Comparison of ENCODE assay signal across 13 cellular contexts in genomic region chr1:2393471-2393877, GRCh38.
DNase-seq lines count a peak whose midpoint lies in the region; ATAC-seq and TF ChIP-seq lines count a peak whose summit lies in the region.
"Had no signal": no experiment of that assay in that cellular context is flagged by ENCODE, and none has a peak within 500 bp of the region (broad histone marks: within the 10 kb centered on the region; RNA-seq: fewer than 3 reads in every experiment).

No MANE protein-coding gene starts in this region.

- peak overlapping the region; percentile 3 to 97 for H3K4me3 ChIP-seq in foreskin fibroblast (ENCODE audit: low read depth in 1 of 2, low read length in 2 of 2)

- H3K27me3 Mint-ChIP-seq in activated naive CD4-positive, alpha-beta T cell treated with anti-CD3 and anti-CD28 coated beads, Interleukin-2, amount 10 ng/mL, durations not matched to agents 7 days and 5 days: no peaks in the 10 kb centered on the region
- H3K27me3 Mint-ChIP-seq in stimulated activated memory B cell treated with anti-CD40 and anti-IgM and Interleukin-4, amounts not matched to agents 10 μg/mL and 1 μg/mL and 100 μg/mL, for 72 hours: no peaks in the 10 kb centered on the region

- peaks cover 39% of the 10 kb centered on the region for H3K36me3 Mint-ChIP-seq in activated naive CD4-positive, alpha-beta T cell treated with anti-CD3 and anti-CD28 coated beads, Interleukin-2, amount 10 ng/mL, durations not matched to agents 7 days and 5 days
- H3K36me3 Mint-ChIP-seq in stimulated activated memory B cell treated with anti-CD40 and anti-IgM and Interleukin-4, amounts not matched to agents 10 μg/mL and 1 μg/mL and 100 μg/mL, for 72 hours: peaks cover 29% of the 10 kb centered on the region

- no peak for DNase-seq in activated naive CD4-positive, alpha-beta T cell treated with anti-CD3 and anti-CD28 coated beads, Interleukin-2, amount 10 ng/mL, durations not matched to agents 7 days and 5 days
- no peak for DNase-seq in activated naive CD4-positive, alpha-beta T cell treated with Interleukin-2 at 50 U/mL for 16 hours
- DNase-seq in foreskin fibroblast (no peak), NOMO-1 treated with dmso at 0.1 percent for 144 hours (lab: John Stamatoyannopoulos, UW; ENCODE audit: unreplicated experiment) (no peak), 8988T (no peak)
- DNase-seq: C1 segment of cervical spinal cord; HCEC 1CT; NCI-H1930; stimulated activated naive CD4-positive, alpha-beta T cell had no signal

- H3K4me1 Mint-ChIP-seq in activated naive CD4-positive, alpha-beta T cell treated with anti-CD3 and anti-CD28 coated beads, Interleukin-2, amount 10 ng/mL, durations not matched to agents 7 days and 5 days: peaks cover 49% of the 10 kb centered on the region
- H3K4me1 Mint-ChIP-seq in stimulated activated memory B cell treated with anti-CD40 and anti-IgM and Interleukin-4, amounts not matched to agents 10 μg/mL and 1 μg/mL and 100 μg/mL, for 72 hours: peaks cover 44% of the 10 kb centered on the region

- H3K27ac Mint-ChIP-seq in activated naive CD4-positive, alpha-beta T cell treated with anti-CD3 and anti-CD28 coated beads, Interleukin-2, amount 10 ng/mL, durations not matched to agents 7 days and 5 days: no peak overlapping the region
- peak overlapping the region; percentile 79 for H3K27ac Mint-ChIP-seq in stimulated activated memory B cell treated with anti-CD40 and anti-IgM and Interleukin-4, amounts not matched to agents 10 μg/mL and 1 μg/mL and 100 μg/mL, for 72 hours

- peak overlapping the region; percentile 26; the same call in 1 of the 2 replicates for H3K27ac ChIP-seq in VCaP
- H3K27ac ChIP-seq: SJSA1 had no signal

- ATAC-seq in stimulated activated memory B cell treated with anti-CD40 and anti-IgM and Interleukin-4, amounts not matched to agents 10 μg/mL and 1 μg/mL and 100 μg/mL, for 72 hours: no peak
- ATAC-seq in GM19455 (IDR thresholded peaks at IDR 0.05; ENCODE audit: unreplicated experiment): no peak

- no peak for TF ChIP-seq CTCF in VCaP (conservative IDR thresholded peaks at IDR 0.05)
- TF ChIP-seq CTCF in foreskin fibroblast (IDR thresholded peaks at IDR 0.05; ENCODE audit: low read depth, low read length): no peak

- H3K4me3 Mint-ChIP-seq in activated naive CD4-positive, alpha-beta T cell treated with anti-CD3 and anti-CD28 coated beads, Interleukin-2, amount 10 ng/mL, durations not matched to agents 7 days and 5 days: peak overlapping the region; percentile 81
- peak overlapping the region; percentile 79 for H3K4me3 Mint-ChIP-seq in stimulated activated memory B cell treated with anti-CD40 and anti-IgM and Interleukin-4, amounts not matched to agents 10 μg/mL and 1 μg/mL and 100 μg/mL, for 72 hours

- no peaks in the 10 kb centered on the region for H3K9me3 Mint-ChIP-seq in activated naive CD4-positive, alpha-beta T cell treated with anti-CD3 and anti-CD28 coated beads, Interleukin-2, amount 10 ng/mL, durations not matched to agents 7 days and 5 days
- H3K9me3 Mint-ChIP-seq in stimulated activated memory B cell treated with anti-CD40 and anti-IgM and Interleukin-4, amounts not matched to agents 10 μg/mL and 1 μg/mL and 100 μg/mL, for 72 hours: no peaks in the 10 kb centered on the region

- CTCF ChIA-PET in activated naive CD4-positive, alpha-beta T cell treated with anti-CD3 and anti-CD28 coated beads, Interleukin-2, amount 10 ng/mL, durations not matched to agents 7 days and 5 days (lab: Charles Lee): interaction anchor here (0.7 kb wide), 1 partner anchor 14 kb away, joined by 3 read pairs; no protein-coding TSS in a partner anchor
